In the genomic region with DNA sequence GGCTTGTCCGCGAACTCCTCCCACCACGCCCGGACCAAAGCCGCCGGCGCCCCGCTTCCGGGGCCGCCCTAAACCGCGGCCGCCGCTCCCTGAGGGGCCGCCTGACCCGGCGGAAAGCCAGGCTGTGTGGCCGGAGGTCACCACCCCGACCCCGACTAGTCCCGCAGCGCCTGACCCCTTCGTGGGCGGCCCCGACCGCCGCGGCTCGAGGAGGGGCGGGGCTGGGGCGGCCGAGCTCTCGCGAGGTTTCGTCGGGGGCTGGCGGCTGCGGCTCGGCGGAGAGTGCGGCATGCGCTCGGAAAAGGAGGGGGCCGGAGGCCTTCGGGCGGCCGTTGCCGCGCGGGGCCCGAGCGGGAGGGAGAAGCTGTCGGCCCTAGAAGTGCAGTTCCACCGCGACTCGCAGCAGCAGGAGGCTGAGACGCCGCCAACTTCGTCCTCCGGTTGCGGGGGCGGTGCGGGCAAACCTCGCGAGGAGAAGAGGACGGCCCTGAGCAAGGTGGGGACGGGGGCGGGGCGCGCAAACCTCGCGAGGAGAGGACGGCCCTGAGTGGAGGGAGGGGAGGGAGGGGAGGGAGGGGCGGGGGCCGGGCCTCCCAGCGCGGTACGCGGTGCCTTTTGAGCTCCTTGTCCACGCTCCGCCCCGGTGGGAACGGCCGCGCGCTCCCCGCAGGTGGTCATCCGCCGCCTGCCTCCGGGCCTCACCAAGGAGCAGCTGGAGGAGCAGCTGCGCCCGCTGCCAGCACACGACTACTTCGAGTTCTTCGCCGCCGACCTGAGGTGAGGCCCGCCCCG, we compare ENCODE assay signal across 1 cellular context.
TF ChIP-seq lines count a peak whose summit lies in the region.

A gene with protein sequence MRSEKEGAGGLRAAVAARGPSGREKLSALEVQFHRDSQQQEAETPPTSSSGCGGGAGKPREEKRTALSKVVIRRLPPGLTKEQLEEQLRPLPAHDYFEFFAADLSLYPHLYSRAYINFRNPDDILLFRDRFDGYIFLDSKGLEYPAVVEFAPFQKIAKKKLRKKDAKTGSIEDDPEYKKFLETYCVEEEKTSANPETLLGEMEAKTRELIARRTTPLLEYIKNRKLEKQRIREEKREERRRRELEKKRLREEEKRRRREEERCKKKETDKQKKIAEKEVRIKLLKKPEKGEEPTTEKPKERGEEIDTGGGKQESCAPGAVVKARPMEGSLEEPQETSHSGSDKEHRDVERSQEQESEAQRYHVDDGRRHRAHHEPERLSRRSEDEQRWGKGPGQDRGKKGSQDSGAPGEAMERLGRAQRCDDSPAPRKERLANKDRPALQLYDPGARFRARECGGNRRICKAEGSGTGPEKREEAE (plus strand): TSS at position 251 of the 792 bp plus-strand sequence. CDS start 39 bp downstream, at position 290.

TF ChIP-seq in K562, 482 proteins besides CTCF, POLR2A, EP300 and RAD21 (continued from another document and continues in another):
- TF ChIP-seq CBX5 (IDR thresholded peaks at IDR 0.05; ENCODE audit: borderline replicate concordance, low read depth) (peak; percentile 22; the same call in 1 of the 2 replicates), FOS (IDR thresholded peaks at IDR 0.05; ENCODE audit: extremely low read depth, insufficient read length) (no peak), BRCA1 (IDR thresholded peaks at IDR 0.05) (no peak), BRCA1 (CRISPR knock-in tag; IDR thresholded peaks at IDR 0.05) (no peak), NFE2L1 (tag; IDR thresholded peaks at IDR 0.05; ENCODE audit: borderline replicate concordance, low read depth) (no peak), ELF4 (CRISPR knock-in tag; IDR thresholded peaks at IDR 0.05) (no peak), PHF8 (IDR thresholded peaks at IDR 0.05; ENCODE audit: borderline replicate concordance, low read length) (peak; percentile 85; the same call in 1 of the 2 replicates), SP1 (CRISPR knock-in tag; IDR thresholded peaks at IDR 0.05) (peak; percentile 54), FOXM1 (IDR thresholded peaks at IDR 0.05; ENCODE audit: low read depth) (no peak), FOXM1 (CRISPR knock-in tag; IDR thresholded peaks at IDR 0.05; ENCODE audit: low read depth) (no peak), RAD51 (IDR thresholded peaks at IDR 0.05; ENCODE audit: borderline replicate concordance, low read depth) (no peak), NCOA2 (IDR thresholded peaks at IDR 0.05; ENCODE audit: partially characterized antibody in 2 of 2) (no peak), ZNF766 (CRISPR knock-in tag; conservative IDR thresholded peaks at IDR 0.05) (no peak), RHOXF2B (CRISPR knock-in tag; conservative IDR thresholded peaks at IDR 0.05) (no peak), ZNF12 (CRISPR knock-in tag; IDR thresholded peaks at IDR 0.05) (no peak), EGR1 (conservative IDR thresholded peaks at IDR 0.05) (peak; percentile 99), JUNB (CRISPR knock-in tag; conservative IDR thresholded peaks at IDR 0.05) (no peak), PTRF (tag; IDR thresholded peaks at IDR 0.05) (no peak), MECOM (CRISPR knock-in tag; IDR thresholded peaks at IDR 0.05) (no peak), SRSF9 (IDR thresholded peaks at IDR 0.05; ENCODE audit: borderline replicate concordance, low read depth, low read length) (no peak)
- TF ChIP-seq, protein P1, sequence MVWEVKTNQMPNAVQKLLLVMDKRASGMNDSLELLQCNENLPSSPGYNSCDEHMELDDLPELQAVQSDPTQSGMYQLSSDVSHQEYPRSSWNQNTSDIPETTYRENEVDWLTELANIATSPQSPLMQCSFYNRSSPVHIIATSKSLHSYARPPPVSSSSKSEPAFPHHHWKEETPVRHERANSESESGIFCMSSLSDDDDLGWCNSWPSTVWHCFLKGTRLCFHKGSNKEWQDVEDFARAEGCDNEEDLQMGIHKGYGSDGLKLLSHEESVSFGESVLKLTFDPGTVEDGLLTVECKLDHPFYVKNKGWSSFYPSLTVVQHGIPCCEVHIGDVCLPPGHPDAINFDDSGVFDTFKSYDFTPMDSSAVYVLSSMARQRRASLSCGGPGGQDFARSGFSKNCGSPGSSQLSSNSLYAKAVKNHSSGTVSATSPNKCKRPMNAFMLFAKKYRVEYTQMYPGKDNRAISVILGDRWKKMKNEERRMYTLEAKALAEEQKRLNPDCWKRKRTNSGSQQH (CRISPR knock-in tag; IDR thresholded peaks at IDR 0.05) = no peak
- TF ChIP-seq, protein P2, sequence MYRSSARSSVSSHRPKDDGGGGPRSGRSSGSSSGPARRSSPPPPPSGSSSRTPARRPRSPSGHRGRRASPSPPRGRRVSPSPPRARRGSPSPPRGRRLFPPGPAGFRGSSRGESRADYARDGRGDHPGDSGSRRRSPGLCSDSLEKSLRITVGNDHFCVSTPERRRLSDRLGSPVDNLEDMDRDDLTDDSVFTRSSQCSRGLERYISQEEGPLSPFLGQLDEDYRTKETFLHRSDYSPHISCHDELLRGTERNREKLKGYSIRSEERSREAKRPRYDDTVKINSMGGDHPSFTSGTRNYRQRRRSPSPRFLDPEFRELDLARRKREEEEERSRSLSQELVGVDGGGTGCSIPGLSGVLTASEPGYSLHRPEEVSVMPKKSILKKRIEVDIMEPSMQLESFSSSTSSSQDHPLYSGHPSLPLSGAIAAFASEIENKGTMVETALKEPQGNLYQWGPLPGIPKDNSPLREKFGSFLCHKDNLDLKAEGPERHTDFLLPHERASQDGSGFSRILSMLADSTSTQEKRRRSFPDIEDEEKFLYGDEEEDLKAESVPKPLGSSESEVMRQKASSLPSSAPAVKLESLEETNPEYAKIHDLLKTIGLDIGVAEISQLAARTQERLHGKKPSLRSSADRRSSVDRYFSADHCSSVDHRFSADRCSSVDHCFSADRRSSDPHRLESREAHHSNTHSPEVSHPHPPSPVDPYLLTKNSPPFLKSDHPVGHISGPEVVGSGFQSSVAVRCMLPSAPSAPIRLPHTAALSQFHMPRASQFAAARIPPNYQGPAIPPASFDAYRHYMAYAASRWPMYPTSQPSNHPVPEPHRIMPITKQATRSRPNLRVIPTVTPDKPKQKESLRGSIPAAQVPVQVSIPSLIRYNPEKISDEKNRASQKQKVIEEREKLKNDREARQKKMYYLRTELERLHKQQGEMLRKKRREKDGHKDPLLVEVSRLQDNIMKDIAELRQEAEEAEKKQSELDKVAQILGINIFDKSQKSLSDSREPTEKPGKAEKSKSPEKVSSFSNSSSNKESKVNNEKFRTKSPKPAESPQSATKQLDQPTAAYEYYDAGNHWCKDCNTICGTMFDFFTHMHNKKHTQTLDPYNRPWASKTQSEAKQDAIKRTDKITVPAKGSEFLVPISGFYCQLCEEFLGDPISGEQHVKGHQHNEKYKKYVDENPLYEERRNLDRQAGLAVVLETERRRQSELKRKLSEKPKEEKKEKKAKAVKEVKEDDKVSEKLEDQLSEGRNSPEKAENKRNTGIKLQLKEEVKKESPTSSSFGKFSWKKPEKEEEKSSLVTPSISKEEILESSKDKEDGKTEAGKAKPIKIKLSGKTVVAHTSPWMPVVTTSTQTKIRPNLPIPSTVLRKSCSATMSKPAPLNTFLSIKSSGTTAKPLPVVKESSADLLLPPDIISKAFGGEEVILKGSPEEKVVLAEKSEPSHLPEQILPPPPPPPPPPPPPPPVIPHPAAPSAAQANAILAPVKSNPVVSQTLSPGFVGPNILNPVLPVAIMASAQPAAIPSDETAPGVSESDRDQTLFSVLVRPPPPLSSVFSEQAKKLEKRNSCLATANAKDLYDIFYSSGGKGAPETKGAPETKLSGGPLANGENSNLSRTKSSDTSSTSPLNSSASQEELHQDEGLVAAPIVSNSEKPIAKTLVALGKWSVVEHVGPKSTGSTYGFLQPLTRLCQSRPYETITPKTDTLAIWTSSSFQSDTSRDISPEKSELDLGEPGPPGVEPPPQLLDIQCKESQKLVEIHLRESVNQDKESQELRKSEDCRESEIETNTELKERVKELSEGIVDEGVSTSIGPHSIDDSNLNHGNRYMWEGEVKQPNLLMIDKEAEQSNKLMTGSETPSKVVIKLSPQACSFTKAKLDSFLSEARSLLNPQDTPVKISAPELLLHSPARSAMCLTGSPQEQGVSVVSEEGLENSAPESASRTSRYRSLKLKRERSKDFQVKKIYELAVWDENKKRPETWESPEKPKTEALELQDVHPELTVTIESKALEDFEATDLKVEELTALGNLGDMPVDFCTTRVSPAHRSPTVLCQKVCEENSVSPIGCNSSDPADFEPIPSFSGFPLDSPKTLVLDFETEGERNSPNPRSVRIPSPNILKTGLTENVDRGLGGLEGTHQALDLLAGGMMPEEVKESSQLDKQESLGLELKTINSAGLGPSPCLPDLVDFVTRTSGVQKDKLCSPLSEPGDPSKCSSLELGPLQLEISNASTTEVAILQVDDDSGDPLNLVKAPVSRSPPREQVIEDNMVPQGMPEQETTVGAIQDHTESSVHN (IDR thresholded peaks at IDR 0.05; ENCODE audit: borderline replicate concordance in 1 of 2, low read depth in 1 of 2) = no peak
- TF ChIP-seq, protein P3, sequence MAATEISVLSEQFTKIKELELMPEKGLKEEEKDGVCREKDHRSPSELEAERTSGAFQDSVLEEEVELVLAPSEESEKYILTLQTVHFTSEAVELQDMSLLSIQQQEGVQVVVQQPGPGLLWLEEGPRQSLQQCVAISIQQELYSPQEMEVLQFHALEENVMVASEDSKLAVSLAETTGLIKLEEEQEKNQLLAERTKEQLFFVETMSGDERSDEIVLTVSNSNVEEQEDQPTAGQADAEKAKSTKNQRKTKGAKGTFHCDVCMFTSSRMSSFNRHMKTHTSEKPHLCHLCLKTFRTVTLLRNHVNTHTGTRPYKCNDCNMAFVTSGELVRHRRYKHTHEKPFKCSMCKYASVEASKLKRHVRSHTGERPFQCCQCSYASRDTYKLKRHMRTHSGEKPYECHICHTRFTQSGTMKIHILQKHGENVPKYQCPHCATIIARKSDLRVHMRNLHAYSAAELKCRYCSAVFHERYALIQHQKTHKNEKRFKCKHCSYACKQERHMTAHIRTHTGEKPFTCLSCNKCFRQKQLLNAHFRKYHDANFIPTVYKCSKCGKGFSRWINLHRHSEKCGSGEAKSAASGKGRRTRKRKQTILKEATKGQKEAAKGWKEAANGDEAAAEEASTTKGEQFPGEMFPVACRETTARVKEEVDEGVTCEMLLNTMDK (IDR thresholded peaks at IDR 0.05; ENCODE audit: borderline replicate concordance, insufficient read depth, low read depth, low read length, poor library complexity, severe bottlenecking) = no peak
- TF ChIP-seq, protein P4, sequence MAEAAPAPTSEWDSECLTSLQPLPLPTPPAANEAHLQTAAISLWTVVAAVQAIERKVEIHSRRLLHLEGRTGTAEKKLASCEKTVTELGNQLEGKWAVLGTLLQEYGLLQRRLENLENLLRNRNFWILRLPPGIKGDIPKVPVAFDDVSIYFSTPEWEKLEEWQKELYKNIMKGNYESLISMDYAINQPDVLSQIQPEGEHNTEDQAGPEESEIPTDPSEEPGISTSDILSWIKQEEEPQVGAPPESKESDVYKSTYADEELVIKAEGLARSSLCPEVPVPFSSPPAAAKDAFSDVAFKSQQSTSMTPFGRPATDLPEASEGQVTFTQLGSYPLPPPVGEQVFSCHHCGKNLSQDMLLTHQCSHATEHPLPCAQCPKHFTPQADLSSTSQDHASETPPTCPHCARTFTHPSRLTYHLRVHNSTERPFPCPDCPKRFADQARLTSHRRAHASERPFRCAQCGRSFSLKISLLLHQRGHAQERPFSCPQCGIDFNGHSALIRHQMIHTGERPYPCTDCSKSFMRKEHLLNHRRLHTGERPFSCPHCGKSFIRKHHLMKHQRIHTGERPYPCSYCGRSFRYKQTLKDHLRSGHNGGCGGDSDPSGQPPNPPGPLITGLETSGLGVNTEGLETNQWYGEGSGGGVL (CRISPR knock-in tag; IDR thresholded peaks at IDR 0.05) = no peak
- TF ChIP-seq, protein P5, sequence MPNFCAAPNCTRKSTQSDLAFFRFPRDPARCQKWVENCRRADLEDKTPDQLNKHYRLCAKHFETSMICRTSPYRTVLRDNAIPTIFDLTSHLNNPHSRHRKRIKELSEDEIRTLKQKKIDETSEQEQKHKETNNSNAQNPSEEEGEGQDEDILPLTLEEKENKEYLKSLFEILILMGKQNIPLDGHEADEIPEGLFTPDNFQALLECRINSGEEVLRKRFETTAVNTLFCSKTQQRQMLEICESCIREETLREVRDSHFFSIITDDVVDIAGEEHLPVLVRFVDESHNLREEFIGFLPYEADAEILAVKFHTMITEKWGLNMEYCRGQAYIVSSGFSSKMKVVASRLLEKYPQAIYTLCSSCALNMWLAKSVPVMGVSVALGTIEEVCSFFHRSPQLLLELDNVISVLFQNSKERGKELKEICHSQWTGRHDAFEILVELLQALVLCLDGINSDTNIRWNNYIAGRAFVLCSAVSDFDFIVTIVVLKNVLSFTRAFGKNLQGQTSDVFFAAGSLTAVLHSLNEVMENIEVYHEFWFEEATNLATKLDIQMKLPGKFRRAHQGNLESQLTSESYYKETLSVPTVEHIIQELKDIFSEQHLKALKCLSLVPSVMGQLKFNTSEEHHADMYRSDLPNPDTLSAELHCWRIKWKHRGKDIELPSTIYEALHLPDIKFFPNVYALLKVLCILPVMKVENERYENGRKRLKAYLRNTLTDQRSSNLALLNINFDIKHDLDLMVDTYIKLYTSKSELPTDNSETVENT (CRISPR knock-in tag; IDR thresholded peaks at IDR 0.05) = peak; percentile 82
- TF ChIP-seq, protein P6, sequence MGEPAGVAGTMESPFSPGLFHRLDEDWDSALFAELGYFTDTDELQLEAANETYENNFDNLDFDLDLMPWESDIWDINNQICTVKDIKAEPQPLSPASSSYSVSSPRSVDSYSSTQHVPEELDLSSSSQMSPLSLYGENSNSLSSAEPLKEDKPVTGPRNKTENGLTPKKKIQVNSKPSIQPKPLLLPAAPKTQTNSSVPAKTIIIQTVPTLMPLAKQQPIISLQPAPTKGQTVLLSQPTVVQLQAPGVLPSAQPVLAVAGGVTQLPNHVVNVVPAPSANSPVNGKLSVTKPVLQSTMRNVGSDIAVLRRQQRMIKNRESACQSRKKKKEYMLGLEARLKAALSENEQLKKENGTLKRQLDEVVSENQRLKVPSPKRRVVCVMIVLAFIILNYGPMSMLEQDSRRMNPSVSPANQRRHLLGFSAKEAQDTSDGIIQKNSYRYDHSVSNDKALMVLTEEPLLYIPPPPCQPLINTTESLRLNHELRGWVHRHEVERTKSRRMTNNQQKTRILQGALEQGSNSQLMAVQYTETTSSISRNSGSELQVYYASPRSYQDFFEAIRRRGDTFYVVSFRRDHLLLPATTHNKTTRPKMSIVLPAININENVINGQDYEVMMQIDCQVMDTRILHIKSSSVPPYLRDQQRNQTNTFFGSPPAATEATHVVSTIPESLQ (CRISPR knock-in tag; IDR thresholded peaks at IDR 0.05) = no peak
- TF ChIP-seq, protein P7, sequence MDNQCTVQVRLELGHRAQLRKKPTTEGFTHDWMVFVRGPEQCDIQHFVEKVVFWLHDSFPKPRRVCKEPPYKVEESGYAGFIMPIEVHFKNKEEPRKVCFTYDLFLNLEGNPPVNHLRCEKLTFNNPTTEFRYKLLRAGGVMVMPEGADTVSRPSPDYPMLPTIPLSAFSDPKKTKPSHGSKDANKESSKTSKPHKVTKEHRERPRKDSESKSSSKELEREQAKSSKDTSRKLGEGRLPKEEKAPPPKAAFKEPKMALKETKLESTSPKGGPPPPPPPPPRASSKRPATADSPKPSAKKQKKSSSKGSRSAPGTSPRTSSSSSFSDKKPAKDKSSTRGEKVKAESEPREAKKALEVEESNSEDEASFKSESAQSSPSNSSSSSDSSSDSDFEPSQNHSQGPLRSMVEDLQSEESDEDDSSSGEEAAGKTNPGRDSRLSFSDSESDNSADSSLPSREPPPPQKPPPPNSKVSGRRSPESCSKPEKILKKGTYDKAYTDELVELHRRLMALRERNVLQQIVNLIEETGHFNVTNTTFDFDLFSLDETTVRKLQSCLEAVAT (IDR thresholded peaks at IDR 0.05) = 0 out of 4 replicates have a peak, but pooled peaks of 1 of the 2 experiments have one; percentile 11
